1 cellular context compared by ENCODE assay signal in genomic region chr1:24905355-24905978, GRCh38.
TF ChIP-seq lines count a peak whose summit lies in the region.

No MANE protein-coding gene starts in this region.

TF ChIP-seq in IMR-90, 13 proteins besides CTCF, POLR2A, EP300 and RAD21 (continued from another document):
- TF ChIP-seq NFE2L2 (IDR thresholded peaks at IDR 0.05; ENCODE audit: low read depth, low read length), result no peak
- no peak for TF ChIP-seq BHLHE40 (IDR thresholded peaks at IDR 0.05; ENCODE audit: low read depth, low read length)
